Comparison of ENCODE assay signal across 1 cellular context in genomic region chr3:125129512-125129962, GRCh38.
TF ChIP-seq lines count a peak whose summit lies in the region.

No MANE protein-coding gene starts in this region.

TF ChIP-seq in SK-N-SH, 30 proteins besides CTCF, POLR2A, EP300 and RAD21 (continued from another document):
- TF ChIP-seq PBX3 (IDR thresholded peaks at IDR 0.05) (peak; percentile 95), REST (IDR thresholded peaks at IDR 0.05; ENCODE audit: low read depth, low read length) (no peak), USF2 (IDR thresholded peaks at IDR 0.05; ENCODE audit: borderline replicate concordance, low read depth, low read length) (no peak), NRF1 (IDR thresholded peaks at IDR 0.05; ENCODE audit: low read depth, low read length) (no peak), RFX5 (IDR thresholded peaks at IDR 0.05; ENCODE audit: low read length) (no peak), TEAD4 (IDR thresholded peaks at IDR 0.05; ENCODE audit: borderline replicate concordance, insufficient read depth) (no peak), SIN3A (IDR thresholded peaks at IDR 0.05; ENCODE audit: borderline replicate concordance, low read depth, low read length) (no peak), GABPA (IDR thresholded peaks at IDR 0.05; ENCODE audit: low read depth) (no peak), RXRA (IDR thresholded peaks at IDR 0.05; ENCODE audit: borderline replicate concordance, low read depth) (no peak), IRF3 (IDR thresholded peaks at IDR 0.05; ENCODE audit: low read depth, low read length) (no peak), MEF2A (IDR thresholded peaks at IDR 0.05; ENCODE audit: borderline replicate concordance, low read depth) (no peak), ELF1 (IDR thresholded peaks at IDR 0.05) (no peak), FOXJ3 (CRISPR knock-in tag; IDR thresholded peaks at IDR 0.05) (no peak), CHD2 (IDR thresholded peaks at IDR 0.05; ENCODE audit: low read length, partially characterized antibody) (no peak), EZH2phosphoT487 (IDR thresholded peaks at IDR 0.05; ENCODE audit: borderline replicate concordance, low read depth) (no peak), MXI1 (IDR thresholded peaks at IDR 0.05; ENCODE audit: low read depth, low read length) (no peak), FOXM1 (IDR thresholded peaks at IDR 0.05; ENCODE audit: low read depth) (no peak; the same call in 1 of the 2 replicates), TCF12 (IDR thresholded peaks at IDR 0.05) (peak; percentile 65), RCOR1 (IDR thresholded peaks at IDR 0.05; ENCODE audit: low read length) (no peak), YY1 (IDR thresholded peaks at IDR 0.05; ENCODE audit: low read depth) (no peak), FOSL2 (IDR thresholded peaks at IDR 0.05; ENCODE audit: borderline replicate concordance, low read depth) (peak; percentile 78), JUND (IDR thresholded peaks at IDR 0.05) (peak; percentile 79), USF1 (IDR thresholded peaks at IDR 0.05; ENCODE audit: borderline replicate concordance, low read depth) (no peak)
